34 cellular contexts compared by ENCODE assay signal in the genomic region with DNA sequence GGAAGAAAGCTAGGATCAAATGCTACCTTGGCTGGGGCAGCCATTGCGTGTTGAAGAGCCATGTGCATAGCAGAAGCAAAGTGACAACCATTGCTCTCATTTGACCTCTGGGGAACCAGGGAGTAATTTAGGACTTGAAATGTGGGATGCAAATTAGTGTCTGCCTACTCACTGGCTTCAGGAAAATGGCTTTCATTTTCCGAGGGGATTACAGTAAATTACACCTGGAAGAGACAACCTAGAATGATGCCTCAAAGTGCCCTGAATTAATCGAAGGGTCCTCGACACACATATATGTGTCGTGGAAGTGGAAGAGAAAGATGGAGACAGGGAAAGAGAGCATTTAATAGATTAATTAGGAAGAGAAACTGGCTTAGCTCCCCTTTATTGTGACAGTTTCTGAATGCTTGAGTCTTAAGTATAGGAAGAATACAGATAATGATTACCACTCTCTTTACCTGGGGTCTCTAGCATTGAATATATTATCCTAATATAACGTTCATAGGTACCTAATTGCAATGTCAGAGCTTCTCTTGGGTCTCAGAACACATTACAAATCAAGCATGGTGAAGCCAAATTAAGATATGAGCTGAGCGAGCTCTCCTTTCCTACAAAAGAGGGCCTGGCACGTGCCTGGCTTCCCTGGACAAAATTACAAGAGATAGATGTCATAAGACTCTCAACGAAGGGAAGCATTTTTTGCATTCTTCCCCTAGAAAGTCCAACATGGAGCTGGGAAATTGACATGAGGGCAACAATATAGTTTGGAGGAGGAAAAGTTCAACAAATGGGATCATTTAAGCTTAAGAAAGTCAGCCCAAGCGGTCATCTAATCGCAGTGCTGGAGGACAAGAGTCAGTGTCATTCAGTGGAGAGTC. TPM values are rescaled to one million over a fixed set of nuclear protein-coding genes. Genes with fewer than 3 reads are reported as not detected.
"Had no signal": no experiment of that assay in that cellular context is flagged by ENCODE, and none has a peak within 500 bp of the region (broad histone marks: within the 10 kb centered on the region; RNA-seq: fewer than 3 reads in every experiment).

No MANE protein-coding gene starts in this region.

- H3K9me3 Mint-ChIP-seq: activated CD4-positive, alpha-beta memory T cell treated with anti-CD3 and anti-CD28 coated beads for 36 hours; activated CD4-positive, alpha-beta T cell treated with anti-CD3 and anti-CD28 coated beads, Interleukin-2, amount 10 ng/mL, durations not matched to agents 24 days and 14 days; activated naive CD4-positive, alpha-beta T cell treated with anti-CD3 and anti-CD28 coated beads for 36 hours; activated naive CD4-positive, alpha-beta T cell treated with anti-CD3 and anti-CD28 coated beads, Interleukin-2, amount 50 U/mL, for 24 hours; activated naive CD8-positive, alpha-beta T cell treated with anti-CD3 and anti-CD28 coated beads for 36 hours; activated naive CD8-positive, alpha-beta T cell treated with anti-CD3 and anti-CD28 coated beads, Interleukin-2, amount 50 U/mL, for 24 hours; activated T-helper 1 cell treated with anti-CD3 and anti-CD28 coated beads, Interleukin-12 subunit alpha, Interleukin-12 subunit beta, Interleukin-2, Interleukin-4 antibody, amounts not matched to agents 30 ng/mL and 10 ng/mL and 1 ng/mL, durations not matched to agents 14 hours and 24 hours and 36 hours; activated T-helper 2 cell treated with anti-CD3 and anti-CD28 coated beads, Interferon-gamma antibody, Interleukin-2, Interleukin-4, amounts not matched to agents 10 μg/mL and 5 μg/mL and 100 μg/mL, durations not matched to agents 14 hours and 24 hours and 36 hours had no signal

- ATAC-seq: activated CD4-positive, alpha-beta T cell treated with anti-CD3 and anti-CD28 coated beads for 36 hours; activated CD8-positive, alpha-beta memory T cell treated with anti-CD3 and anti-CD28 coated beads, Interleukin-2, amount 10 ng/mL, durations not matched to agents 7 days and 5 days; activated CD8-positive, alpha-beta T cell treated with anti-CD3 and anti-CD28 coated beads, Interleukin-2, amount 10 ng/mL, durations not matched to agents 7 days and 5 days; activated naive CD8-positive, alpha-beta T cell treated with anti-CD3 and anti-CD28 coated beads, Interleukin-2, amount 50 U/mL, for 24 hours; body of pancreas; effector memory CD8-positive, alpha-beta T cell; foreskin keratinocyte; gastrocnemius medialis had no signal

- H3K27ac Mint-ChIP-seq: activated CD4-positive, alpha-beta memory T cell treated with anti-CD3 and anti-CD28 coated beads for 36 hours; activated CD4-positive, alpha-beta T cell treated with anti-CD3 and anti-CD28 coated beads for 36 hours; activated CD4-positive, alpha-beta T cell treated with anti-CD3 and anti-CD28 coated beads, Interleukin-2, amount 10 ng/mL, durations not matched to agents 24 days and 14 days; activated CD8-positive, alpha-beta memory T cell treated with anti-CD3 and anti-CD28 coated beads, Interleukin-2, amount 10 ng/mL, durations not matched to agents 7 days and 5 days; activated CD8-positive, alpha-beta T cell treated with anti-CD3 and anti-CD28 coated beads, Interleukin-2, amount 10 ng/mL, durations not matched to agents 7 days and 5 days; activated naive CD4-positive, alpha-beta T cell treated with anti-CD3 and anti-CD28 coated beads for 36 hours; activated naive CD4-positive, alpha-beta T cell treated with anti-CD3 and anti-CD28 coated beads, Interleukin-2, amount 50 U/mL, for 24 hours; activated naive CD8-positive, alpha-beta T cell treated with anti-CD3 and anti-CD28 coated beads for 36 hours; activated naive CD8-positive, alpha-beta T cell treated with anti-CD3 and anti-CD28 coated beads, Interleukin-2, amount 50 U/mL, for 24 hours; activated T-helper 1 cell treated with anti-CD3 and anti-CD28 coated beads, Interleukin-12 subunit alpha, Interleukin-12 subunit beta, Interleukin-2, Interleukin-4 antibody, amounts not matched to agents 30 ng/mL and 10 ng/mL and 1 ng/mL, durations not matched to agents 14 hours and 24 hours and 36 hours; activated T-helper 2 cell treated with anti-CD3 and anti-CD28 coated beads, Interferon-gamma antibody, Interleukin-2, Interleukin-4, amounts not matched to agents 10 μg/mL and 5 μg/mL and 100 μg/mL, durations not matched to agents 14 hours and 24 hours and 36 hours; effector memory CD8-positive, alpha-beta T cell had no signal

- H3K36me3 ChIP-seq: adrenal gland, esophagus muscularis mucosa, gastrocnemius medialis had no signal

- H3K4me1 Mint-ChIP-seq: activated CD4-positive, alpha-beta T cell treated with anti-CD3 and anti-CD28 coated beads for 36 hours; activated CD4-positive, alpha-beta T cell treated with anti-CD3 and anti-CD28 coated beads, Interleukin-2, amount 10 ng/mL, durations not matched to agents 24 days and 14 days; activated CD8-positive, alpha-beta memory T cell treated with anti-CD3 and anti-CD28 coated beads, Interleukin-2, amount 10 ng/mL, durations not matched to agents 7 days and 5 days; activated naive CD4-positive, alpha-beta T cell treated with anti-CD3 and anti-CD28 coated beads, Interleukin-2, amount 50 U/mL, for 24 hours; activated naive CD8-positive, alpha-beta T cell treated with anti-CD3 and anti-CD28 coated beads for 36 hours; activated naive CD8-positive, alpha-beta T cell treated with anti-CD3 and anti-CD28 coated beads, Interleukin-2, amount 50 U/mL, for 24 hours had no signal

- H3K27me3 Mint-ChIP-seq: activated CD4-positive, alpha-beta T cell treated with anti-CD3 and anti-CD28 coated beads, Interleukin-2, amount 10 ng/mL, durations not matched to agents 24 days and 14 days; activated CD8-positive, alpha-beta memory T cell treated with anti-CD3 and anti-CD28 coated beads, Interleukin-2, amount 10 ng/mL, durations not matched to agents 7 days and 5 days; activated naive CD8-positive, alpha-beta T cell treated with anti-CD3 and anti-CD28 coated beads for 36 hours; effector memory CD8-positive, alpha-beta T cell had no signal

- DNase-seq: activated CD4-positive, alpha-beta memory T cell treated with anti-CD3 and anti-CD28 coated beads for 36 hours; activated CD4-positive, alpha-beta T cell treated with anti-CD3 and anti-CD28 coated beads for 36 hours; activated CD4-positive, alpha-beta T cell treated with anti-CD3 and anti-CD28 coated beads, Interleukin-2, amount 10 ng/mL, durations not matched to agents 24 days and 14 days; activated CD4-positive, CD25-positive, alpha-beta regulatory T cell; activated CD4-positive, CD25-positive, alpha-beta regulatory T cell treated with anti-CD3 and anti-CD28 coated beads, Interleukin-2, amount 50 U/mL, for 72 hours; activated CD8-positive, alpha-beta memory T cell treated with anti-CD3 and anti-CD28 coated beads, Interleukin-2, amount 10 ng/mL, durations not matched to agents 7 days and 5 days; activated CD8-positive, alpha-beta memory T cell treated with anti-CD3 and anti-CD28 coated beads, Interleukin-2, amount 50 U/mL, for 4 hours; activated CD8-positive, alpha-beta T cell treated with anti-CD3 and anti-CD28 coated beads, Interleukin-2, amount 10 ng/mL, durations not matched to agents 7 days and 5 days; activated effector memory CD4-positive, alpha-beta T cell treated with anti-CD3 and anti-CD28 coated beads, Interleukin-2, amount 50 U/mL, for 16 hours; activated naive CD4-positive, alpha-beta T cell treated with anti-CD3 and anti-CD28 coated beads for 36 hours; activated naive CD8-positive, alpha-beta T cell treated with anti-CD3 and anti-CD28 coated beads for 36 hours; activated naive CD8-positive, alpha-beta T cell treated with anti-CD3 and anti-CD28 coated beads, Interleukin-2, amount 50 U/mL, for 24 hours; activated T-cell treated with anti-CD3 and anti-CD28 coated beads, Interleukin-2, amount 50 U/mL, for 1 hour; activated T-cell treated with anti-CD3 and anti-CD28 coated beads, Interleukin-2, amount 50 U/mL, for 48 hours; adrenal gland; amygdala; aorta; body of pancreas; caudate nucleus; cortex of kidney; dermis blood vessel endothelial cell; effector CD4-positive, alpha-beta T cell; effector memory CD8-positive, alpha-beta T cell; erythroblast; foreskin keratinocyte; gastrocnemius medialis; glutamatergic neuron; T-helper 2 cell had no signal

- H3K27me3 ChIP-seq: adrenal gland, body of pancreas, esophagus muscularis mucosa, foreskin keratinocyte, gastrocnemius medialis had no signal

- H3K4me3 Mint-ChIP-seq: activated CD4-positive, alpha-beta memory T cell treated with anti-CD3 and anti-CD28 coated beads for 36 hours; activated CD4-positive, alpha-beta T cell treated with anti-CD3 and anti-CD28 coated beads for 36 hours; activated CD4-positive, alpha-beta T cell treated with anti-CD3 and anti-CD28 coated beads, Interleukin-2, amount 10 ng/mL, durations not matched to agents 24 days and 14 days; activated CD8-positive, alpha-beta memory T cell treated with anti-CD3 and anti-CD28 coated beads, Interleukin-2, amount 10 ng/mL, durations not matched to agents 7 days and 5 days; activated CD8-positive, alpha-beta T cell treated with anti-CD3 and anti-CD28 coated beads, Interleukin-2, amount 10 ng/mL, durations not matched to agents 7 days and 5 days; activated naive CD4-positive, alpha-beta T cell treated with anti-CD3 and anti-CD28 coated beads for 36 hours; activated naive CD4-positive, alpha-beta T cell treated with anti-CD3 and anti-CD28 coated beads, Interleukin-2, amount 50 U/mL, for 24 hours; activated naive CD8-positive, alpha-beta T cell treated with anti-CD3 and anti-CD28 coated beads for 36 hours; activated naive CD8-positive, alpha-beta T cell treated with anti-CD3 and anti-CD28 coated beads, Interleukin-2, amount 50 U/mL, for 24 hours; activated T-helper 1 cell treated with anti-CD3 and anti-CD28 coated beads, Interleukin-12 subunit alpha, Interleukin-12 subunit beta, Interleukin-2, Interleukin-4 antibody, amounts not matched to agents 30 ng/mL and 10 ng/mL and 1 ng/mL, durations not matched to agents 14 hours and 24 hours and 36 hours; effector memory CD8-positive, alpha-beta T cell had no signal

- H3K27ac ChIP-seq: adrenal gland, body of pancreas, esophagus muscularis mucosa, foreskin keratinocyte, gastrocnemius medialis had no signal

- H3K4me1 ChIP-seq: adrenal gland, body of pancreas, esophagus muscularis mucosa, foreskin keratinocyte, gastrocnemius medialis had no signal

- H3K9me3 ChIP-seq: adrenal gland, body of pancreas, esophagus muscularis mucosa, gastrocnemius medialis had no signal

- H3K36me3 Mint-ChIP-seq: activated CD4-positive, alpha-beta memory T cell treated with anti-CD3 and anti-CD28 coated beads for 36 hours; activated CD8-positive, alpha-beta memory T cell treated with anti-CD3 and anti-CD28 coated beads, Interleukin-2, amount 10 ng/mL, durations not matched to agents 7 days and 5 days; activated naive CD4-positive, alpha-beta T cell treated with anti-CD3 and anti-CD28 coated beads, Interleukin-2, amount 50 U/mL, for 24 hours; activated naive CD8-positive, alpha-beta T cell treated with anti-CD3 and anti-CD28 coated beads for 36 hours had no signal

- H3K4me3 ChIP-seq: adrenal gland, body of pancreas, esophagus muscularis mucosa, gastrocnemius medialis had no signal

RNA-seq across cellular contexts. Expression of gene MYCN, which starts 59.5 kb away (rescaled TPM):
- total RNA-seq: activated CD4-positive, alpha-beta T cell treated with anti-CD3 and anti-CD28 coated beads, Interleukin-2, amount 10 ng/mL, durations not matched to agents 24 days and 14 days; activated CD8-positive, alpha-beta memory T cell treated with anti-CD3 and anti-CD28 coated beads for 36 hours; activated CD8-positive, alpha-beta memory T cell treated with anti-CD3 and anti-CD28 coated beads, Interleukin-2, amount 10 ng/mL, durations not matched to agents 7 days and 5 days; activated CD8-positive, alpha-beta T cell treated with anti-CD3 and anti-CD28 coated beads, Interleukin-2, amount 10 ng/mL, durations not matched to agents 7 days and 5 days; activated T-helper 1 cell treated with anti-CD3 and anti-CD28 coated beads, Interleukin-12 subunit alpha, Interleukin-12 subunit beta, Interleukin-2, Interleukin-4 antibody, amounts not matched to agents 30 ng/mL and 10 ng/mL and 1 ng/mL, durations not matched to agents 14 hours and 24 hours and 36 hours; activated T-helper 2 cell treated with anti-CD3 and anti-CD28 coated beads, Interferon-gamma antibody, Interleukin-2, Interleukin-4, amounts not matched to agents 10 μg/mL and 5 μg/mL and 100 μg/mL, durations not matched to agents 14 hours and 24 hours and 36 hours; body of pancreas; foreskin keratinocyte; T-helper 1 cell treated with Interleukin-12 subunit alpha and Interleukin-12 subunit beta and Interleukin-4 antibody, amounts not matched to agents 30 ng/mL and 1 ng/mL, for 36 hours had no signal
